Comparison of ENCODE assay signal across 1 cellular context in the genomic region with DNA sequence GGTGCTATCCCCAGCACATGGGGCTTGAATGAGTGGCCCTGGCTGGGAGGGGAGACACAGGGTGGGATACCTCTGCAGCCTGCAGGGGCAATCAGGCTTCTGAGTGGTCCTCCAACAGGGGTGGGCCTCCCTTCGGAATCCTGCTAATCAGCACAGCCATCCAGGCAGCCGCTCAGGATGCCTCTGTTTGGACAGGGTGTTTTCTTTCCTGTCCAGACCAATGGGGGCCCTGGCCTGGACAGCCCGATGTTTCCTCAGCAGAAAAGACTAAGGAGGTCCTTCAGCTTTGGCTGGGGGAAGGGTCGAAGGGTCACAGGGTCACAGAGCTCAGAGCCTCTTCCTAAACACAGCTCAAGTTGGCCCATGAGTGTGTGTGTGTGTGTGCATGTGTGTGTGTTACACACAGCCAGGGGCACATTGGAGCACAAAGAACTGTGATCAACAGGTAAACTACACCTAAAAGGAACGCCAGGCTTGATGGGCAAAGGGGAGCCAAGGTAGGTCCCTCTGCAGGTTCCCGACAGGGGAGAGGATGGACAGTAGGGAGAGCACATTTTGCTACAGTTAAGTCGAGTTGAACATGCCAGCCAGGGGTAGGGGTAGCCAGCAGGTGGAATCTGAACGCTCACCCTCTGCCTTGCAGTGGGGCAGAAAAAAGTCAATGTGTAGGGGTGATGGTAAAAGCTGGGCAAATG.
A peak's percentile ranks its signal among the peaks of the same experiment; 100 is the strongest.
TF ChIP-seq lines count a peak whose summit lies in the region.

No MANE protein-coding gene starts in this region.

TF ChIP-seq in K562, 482 proteins besides CTCF, POLR2A, EP300 and RAD21 (continued from another document):
- TF ChIP-seq, protein P1, sequence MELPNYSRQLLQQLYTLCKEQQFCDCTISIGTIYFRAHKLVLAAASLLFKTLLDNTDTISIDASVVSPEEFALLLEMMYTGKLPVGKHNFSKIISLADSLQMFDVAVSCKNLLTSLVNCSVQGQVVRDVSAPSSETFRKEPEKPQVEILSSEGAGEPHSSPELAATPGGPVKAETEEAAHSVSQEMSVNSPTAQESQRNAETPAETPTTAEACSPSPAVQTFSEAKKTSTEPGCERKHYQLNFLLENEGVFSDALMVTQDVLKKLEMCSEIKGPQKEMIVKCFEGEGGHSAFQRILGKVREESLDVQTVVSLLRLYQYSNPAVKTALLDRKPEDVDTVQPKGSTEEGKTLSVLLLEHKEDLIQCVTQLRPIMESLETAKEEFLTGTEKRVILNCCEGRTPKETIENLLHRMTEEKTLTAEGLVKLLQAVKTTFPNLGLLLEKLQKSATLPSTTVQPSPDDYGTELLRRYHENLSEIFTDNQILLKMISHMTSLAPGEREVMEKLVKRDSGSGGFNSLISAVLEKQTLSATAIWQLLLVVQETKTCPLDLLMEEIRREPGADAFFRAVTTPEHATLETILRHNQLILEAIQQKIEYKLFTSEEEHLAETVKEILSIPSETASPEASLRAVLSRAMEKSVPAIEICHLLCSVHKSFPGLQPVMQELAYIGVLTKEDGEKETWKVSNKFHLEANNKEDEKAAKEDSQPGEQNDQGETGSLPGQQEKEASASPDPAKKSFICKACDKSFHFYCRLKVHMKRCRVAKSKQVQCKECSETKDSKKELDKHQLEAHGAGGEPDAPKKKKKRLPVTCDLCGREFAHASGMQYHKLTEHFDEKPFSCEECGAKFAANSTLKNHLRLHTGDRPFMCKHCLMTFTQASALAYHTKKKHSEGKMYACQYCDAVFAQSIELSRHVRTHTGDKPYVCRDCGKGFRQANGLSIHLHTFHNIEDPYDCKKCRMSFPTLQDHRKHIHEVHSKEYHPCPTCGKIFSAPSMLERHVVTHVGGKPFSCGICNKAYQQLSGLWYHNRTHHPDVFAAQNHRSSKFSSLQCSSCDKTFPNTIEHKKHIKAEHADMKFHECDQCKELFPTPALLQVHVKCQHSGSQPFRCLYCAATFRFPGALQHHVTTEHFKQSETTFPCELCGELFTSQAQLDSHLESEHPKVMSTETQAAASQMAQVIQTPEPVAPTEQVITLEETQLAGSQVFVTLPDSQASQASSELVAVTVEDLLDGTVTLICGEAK (IDR thresholded peaks at IDR 0.05) = no peak
- TF ChIP-seq, protein P1 (CRISPR knock-in tag; IDR thresholded peaks at IDR 0.05) = no peak
- no peak for TF ChIP-seq TAF1 (IDR thresholded peaks at IDR 0.05; ENCODE audit: control insufficient read depth, extremely low read depth, insufficient read depth, low read length, severe bottlenecking)
- TF ChIP-seq NFIC (IDR thresholded peaks at IDR 0.05) = 0 out of 2 replicates have a peak, but pooled peaks have one; percentile 1
- TF ChIP-seq, protein P2, sequence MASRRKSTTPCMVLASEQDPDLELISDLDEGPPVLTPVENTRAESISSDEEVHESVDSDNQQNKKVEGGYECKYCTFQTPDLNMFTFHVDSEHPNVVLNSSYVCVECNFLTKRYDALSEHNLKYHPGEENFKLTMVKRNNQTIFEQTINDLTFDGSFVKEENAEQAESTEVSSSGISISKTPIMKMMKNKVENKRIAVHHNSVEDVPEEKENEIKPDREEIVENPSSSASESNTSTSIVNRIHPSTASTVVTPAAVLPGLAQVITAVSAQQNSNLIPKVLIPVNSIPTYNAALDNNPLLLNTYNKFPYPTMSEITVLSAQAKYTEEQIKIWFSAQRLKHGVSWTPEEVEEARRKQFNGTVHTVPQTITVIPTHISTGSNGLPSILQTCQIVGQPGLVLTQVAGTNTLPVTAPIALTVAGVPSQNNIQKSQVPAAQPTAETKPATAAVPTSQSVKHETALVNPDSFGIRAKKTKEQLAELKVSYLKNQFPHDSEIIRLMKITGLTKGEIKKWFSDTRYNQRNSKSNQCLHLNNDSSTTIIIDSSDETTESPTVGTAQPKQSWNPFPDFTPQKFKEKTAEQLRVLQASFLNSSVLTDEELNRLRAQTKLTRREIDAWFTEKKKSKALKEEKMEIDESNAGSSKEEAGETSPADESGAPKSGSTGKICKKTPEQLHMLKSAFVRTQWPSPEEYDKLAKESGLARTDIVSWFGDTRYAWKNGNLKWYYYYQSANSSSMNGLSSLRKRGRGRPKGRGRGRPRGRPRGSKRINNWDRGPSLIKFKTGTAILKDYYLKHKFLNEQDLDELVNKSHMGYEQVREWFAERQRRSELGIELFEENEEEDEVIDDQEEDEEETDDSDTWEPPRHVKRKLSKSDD (conservative IDR thresholded peaks at IDR 0.05; ENCODE audit: low read length) = no peak
- TF ChIP-seq, protein P3, sequence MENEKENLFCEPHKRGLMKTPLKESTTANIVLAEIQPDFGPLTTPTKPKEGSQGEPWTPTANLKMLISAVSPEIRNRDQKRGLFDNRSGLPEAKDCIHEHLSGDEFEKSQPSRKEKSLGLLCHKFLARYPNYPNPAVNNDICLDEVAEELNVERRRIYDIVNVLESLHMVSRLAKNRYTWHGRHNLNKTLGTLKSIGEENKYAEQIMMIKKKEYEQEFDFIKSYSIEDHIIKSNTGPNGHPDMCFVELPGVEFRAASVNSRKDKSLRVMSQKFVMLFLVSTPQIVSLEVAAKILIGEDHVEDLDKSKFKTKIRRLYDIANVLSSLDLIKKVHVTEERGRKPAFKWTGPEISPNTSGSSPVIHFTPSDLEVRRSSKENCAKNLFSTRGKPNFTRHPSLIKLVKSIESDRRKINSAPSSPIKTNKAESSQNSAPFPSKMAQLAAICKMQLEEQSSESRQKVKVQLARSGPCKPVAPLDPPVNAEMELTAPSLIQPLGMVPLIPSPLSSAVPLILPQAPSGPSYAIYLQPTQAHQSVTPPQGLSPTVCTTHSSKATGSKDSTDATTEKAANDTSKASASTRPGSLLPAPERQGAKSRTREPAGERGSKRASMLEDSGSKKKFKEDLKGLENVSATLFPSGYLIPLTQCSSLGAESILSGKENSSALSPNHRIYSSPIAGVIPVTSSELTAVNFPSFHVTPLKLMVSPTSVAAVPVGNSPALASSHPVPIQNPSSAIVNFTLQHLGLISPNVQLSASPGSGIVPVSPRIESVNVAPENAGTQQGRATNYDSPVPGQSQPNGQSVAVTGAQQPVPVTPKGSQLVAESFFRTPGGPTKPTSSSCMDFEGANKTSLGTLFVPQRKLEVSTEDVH (IDR thresholded peaks at IDR 0.05; ENCODE audit: low read depth, partially characterized antibody) = no peak
- TF ChIP-seq RFX7 (CRISPR knock-in tag; IDR thresholded peaks at IDR 0.05) = no peak
- TF ChIP-seq TBL1XR1 (IDR thresholded peaks at IDR 0.05; ENCODE audit: low read length in 2 of 2) = no peak
- TF ChIP-seq SUPT5H (IDR thresholded peaks at IDR 0.05) = 0 out of 2 replicates have a peak, but pooled peaks have one; percentile 6
- TF ChIP-seq, protein P4, sequence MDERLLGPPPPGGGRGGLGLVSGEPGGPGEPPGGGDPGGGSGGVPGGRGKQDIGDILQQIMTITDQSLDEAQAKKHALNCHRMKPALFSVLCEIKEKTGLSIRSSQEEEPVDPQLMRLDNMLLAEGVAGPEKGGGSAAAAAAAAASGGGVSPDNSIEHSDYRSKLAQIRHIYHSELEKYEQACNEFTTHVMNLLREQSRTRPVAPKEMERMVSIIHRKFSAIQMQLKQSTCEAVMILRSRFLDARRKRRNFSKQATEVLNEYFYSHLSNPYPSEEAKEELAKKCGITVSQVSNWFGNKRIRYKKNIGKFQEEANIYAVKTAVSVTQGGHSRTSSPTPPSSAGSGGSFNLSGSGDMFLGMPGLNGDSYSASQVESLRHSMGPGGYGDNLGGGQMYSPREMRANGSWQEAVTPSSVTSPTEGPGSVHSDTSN (CRISPR knock-in tag; IDR thresholded peaks at IDR 0.05; ENCODE audit: low read depth) = no peak
- TF ChIP-seq, protein P4 (tag; conservative IDR thresholded peaks at IDR 0.05; ENCODE audit: low read depth) = no peak
